Comparison of ENCODE assay signal across 16 cellular contexts in the genomic region with DNA sequence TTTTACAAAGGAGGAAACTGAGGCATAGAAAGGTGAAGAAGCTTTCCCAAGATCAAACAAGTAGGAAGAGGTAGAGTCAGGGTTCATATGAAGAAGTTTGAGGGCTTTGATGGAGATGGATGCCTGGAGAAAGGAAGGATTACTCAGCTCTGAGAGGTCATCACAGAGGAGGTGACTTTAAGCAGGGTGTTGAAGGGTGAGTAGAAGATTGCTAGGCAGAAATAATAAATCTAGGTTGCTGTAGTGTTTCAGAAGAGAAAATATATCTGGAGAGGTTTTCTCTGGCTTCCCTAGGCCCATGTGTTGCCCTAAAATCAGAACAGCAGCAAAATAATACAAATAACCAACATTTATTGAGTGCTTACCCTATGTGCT.
"Had no signal": no experiment of that assay in that cellular context is flagged by ENCODE, and none has a peak within 500 bp of the region (broad histone marks: within the 10 kb centered on the region; RNA-seq: fewer than 3 reads in every experiment).

No MANE protein-coding gene starts in this region.

- DNase-seq: activated CD4-positive, CD25-positive, alpha-beta regulatory T cell; activated naive CD4-positive, alpha-beta T cell treated with Interleukin-2 at 50 U/mL for 16 hours; adrenal gland; dorsolateral prefrontal cortex; erythroblast; gastrocnemius medialis; heart right ventricle; left cardiac atrium; ovary; right lobe of liver; stimulated activated naive CD8-positive, alpha-beta T cell treated with anti-CD3 and anti-CD28 coated beads, Interleukin-15, amount 100 ng/mL, for 72 hours had no signal

- H3K27me3 Mint-ChIP-seq: stimulated activated naive CD8-positive, alpha-beta T cell treated with anti-CD3 and anti-CD28 coated beads, Interleukin-15, amount 100 ng/mL, for 72 hours; type B pancreatic cell had no signal

- H3K4me2 ChIP-seq: neural progenitor cell had no signal

- H3K4me3 ChIP-seq: adrenal gland, cardiac muscle cell, dorsolateral prefrontal cortex, gastrocnemius medialis, heart right ventricle, lung, neural progenitor cell, ovary, right lobe of liver had no signal

- H3K9ac ChIP-seq: neural progenitor cell had no signal

- H3K36me3 Mint-ChIP-seq: neural progenitor cell had no signal

- H3K9me3 Mint-ChIP-seq: endodermal cell, neural progenitor cell, type B pancreatic cell had no signal

- H3K36me3 ChIP-seq: adrenal gland, gastrocnemius medialis, heart right ventricle, neural progenitor cell, ovary, right lobe of liver had no signal

- H3K4me3 Mint-ChIP-seq: endodermal cell; neural progenitor cell; stimulated activated naive CD8-positive, alpha-beta T cell treated with anti-CD3 and anti-CD28 coated beads, Interleukin-15, amount 100 ng/mL, for 72 hours; type B pancreatic cell had no signal

- H3K27me3 ChIP-seq: adrenal gland, cardiac muscle cell, dorsolateral prefrontal cortex, gastrocnemius medialis, heart right ventricle, neural progenitor cell, ovary, right lobe of liver had no signal

- H2AFZ ChIP-seq: neural progenitor cell had no signal

- H3K9me3 ChIP-seq: adrenal gland, gastrocnemius medialis, heart right ventricle, ovary, right lobe of liver had no signal

- H3K4me1 ChIP-seq: neural progenitor cell had no signal

- ATAC-seq: gastrocnemius medialis; heart right ventricle; left cardiac atrium; right lobe of liver; stimulated activated naive CD8-positive, alpha-beta T cell treated with anti-CD3 and anti-CD28 coated beads, Interleukin-15, amount 100 ng/mL, for 72 hours had no signal

- H3K4me1 Mint-ChIP-seq: endodermal cell had no signal

- H3K27ac Mint-ChIP-seq: endodermal cell, neural progenitor cell, type B pancreatic cell had no signal

- H3K27ac ChIP-seq: adrenal gland, cardiac muscle cell, dorsolateral prefrontal cortex, gastrocnemius medialis, heart right ventricle, neural progenitor cell, ovary, right lobe of liver had no signal
